In genomic region chr5:133969654-133970324, GRCh38 we compare ENCODE assay signal across 9 cellular contexts. TPM values are rescaled to one million over a fixed set of nuclear protein-coding genes. Genes with fewer than 3 reads are reported as not detected.
DNase-seq lines count a peak whose midpoint lies in the region; ATAC-seq and TF ChIP-seq lines count a peak whose summit lies in the region.
"Had no signal": no experiment of that assay in that cellular context is flagged by ENCODE, and none has a peak within 500 bp of the region (broad histone marks: within the 10 kb centered on the region; RNA-seq: fewer than 3 reads in every experiment).

No MANE protein-coding gene starts in this region.

- H3K4me3 Mint-ChIP-seq in GM23338 = peak overlapping the region; percentile 97
- H3K4me3 Mint-ChIP-seq in activated T-helper 17 cell treated with anti-CD3 and anti-CD28 coated beads, Interleukin-2, amount 50 U/mL, for 72 hours = peak overlapping the region; percentile 100

- peaks cover 11% of the 10 kb centered on the region; the same call in 2 of the 3 replicates for H3K4me1 Mint-ChIP-seq in GM23338
- peaks cover 25% of the 10 kb centered on the region for H3K4me1 Mint-ChIP-seq in activated T-helper 17 cell treated with anti-CD3 and anti-CD28 coated beads, Interleukin-2, amount 50 U/mL, for 72 hours

- H3K9me2 ChIP-seq in GM23338 (ENCODE audit: insufficient read depth) = no peaks in the 10 kb centered on the region

- H3K27me3 Mint-ChIP-seq in GM23338 (ENCODE audit: insufficient read depth, low read depth, poor library complexity) = peaks cover 14% of the 10 kb centered on the region
- H3K27me3 Mint-ChIP-seq in activated T-helper 17 cell treated with anti-CD3 and anti-CD28 coated beads, Interleukin-2, amount 50 U/mL, for 72 hours = no peaks in the 10 kb centered on the region

- H3K27me3 ChIP-seq in AG04450 (ENCODE audit: control insufficient read depth, insufficient read depth, low read length) = no peaks in the 10 kb centered on the region
- H3K27me3 ChIP-seq in GM23338 (ENCODE audit: insufficient read depth) = no peaks in the 10 kb centered on the region
- no peaks in the 10 kb centered on the region for H3K27me3 ChIP-seq in liver (ENCODE audit: control insufficient read depth in 4 of 4, insufficient read depth in 4 of 4, low read length in 3 of 4)
- no peaks in the 10 kb centered on the region for H3K27me3 ChIP-seq in WERI-Rb-1 (ENCODE audit: insufficient read depth, low read depth, severe bottlenecking)

- TF ChIP-seq CTCF in AG04450 (IDR thresholded peaks at IDR 0.05; ENCODE audit: low read depth, low read length) = no peak
- no peak for TF ChIP-seq CTCF in GM23338 (conservative IDR thresholded peaks at IDR 0.05; ENCODE audit: low read depth in 2 of 2)
- TF ChIP-seq CTCF in liver (IDR thresholded peaks at IDR 0.05; ENCODE audit: low read depth, low read length, missing input control) = no peak
- no peak for TF ChIP-seq CTCF in WERI-Rb-1 (IDR thresholded peaks at IDR 0.05; ENCODE audit: low read depth, low read length)

- DNase-seq in AG04450 (ENCODE audit: low read depth, low spot score) (no peak), GM23338 (ENCODE audit: low spot score) (no peak), UCSD-AML1 (lab: John Stamatoyannopoulos, UW; ENCODE audit: unreplicated experiment) (no peak), WERI-Rb-1 (no peak)
- DNase-seq in stimulated activated CD8-positive, alpha-beta memory T cell treated with anti-CD3 and anti-CD28 coated beads, Interleukin-4, amount 100 ng/mL, for 48 hours = no peak
- DNase-seq: T1000 had no signal

- CTCF ChIA-PET in AG04450 (lab: Charles Lee) = interaction anchor here (0.5 to 3.9 kb wide), 4 partner anchors 8 to 69 kb away, joined by 3 to 32 read pairs (median 5); no protein-coding TSS in a partner anchor

- no peak overlapping the region for H2AFZ ChIP-seq in GM23338

- TF ChIP-seq RAD21 in liver (IDR thresholded peaks at IDR 0.05) = no peak

- POLR2A ChIA-PET in AG04450 (lab: Yijun Ruan, JAX) = interaction anchor here (0.7 to 1.1 kb wide), 2 partner anchors 32 to 35 kb away, joined by 3 to 4 read pairs; partner anchors contain the start of gene VDAC1

- no peak overlapping the region for H3K9ac ChIP-seq in liver (ENCODE audit: low read depth in 1 of 2, low read length in 2 of 2)

- H3K9me3 Mint-ChIP-seq in GM23338 = no peaks in the 10 kb centered on the region
- no peaks in the 10 kb centered on the region for H3K9me3 Mint-ChIP-seq in activated T-helper 17 cell treated with anti-CD3 and anti-CD28 coated beads, Interleukin-2, amount 50 U/mL, for 72 hours

- peaks cover 6% of the 10 kb centered on the region for H4K20me1 ChIP-seq in GM23338 (replicated peaks; ENCODE audit: insufficient read depth)

- peaks cover 30% of the 10 kb centered on the region for H3K36me3 Mint-ChIP-seq in GM23338 (ENCODE audit: low read depth)
- H3K36me3 Mint-ChIP-seq in activated T-helper 17 cell treated with anti-CD3 and anti-CD28 coated beads, Interleukin-2, amount 50 U/mL, for 72 hours (ENCODE audit: low read depth) = peaks cover 87% of the 10 kb centered on the region

- peaks cover 32% of the 10 kb centered on the region for H3K79me2 ChIP-seq in GM23338 (replicated peaks; ENCODE audit: insufficient read depth)

- H3K9me3 ChIP-seq in AG04450 (ENCODE audit: control insufficient read depth, insufficient read depth, low read length) = no peaks in the 10 kb centered on the region; the same call in 1 of the 2 replicates
- H3K9me3 ChIP-seq in liver (ENCODE audit: control insufficient read depth in 4 of 4, low read length in 3 of 4) = no peaks in the 10 kb centered on the region
- H3K9me3 ChIP-seq in WERI-Rb-1 (ENCODE audit: severe bottlenecking) = no peaks in the 10 kb centered on the region

- WGBS in liver = 49% methylated on average over 7 of the region's 7 CpGs

- H3K36me3 ChIP-seq in GM23338 (ENCODE audit: insufficient read depth) = peaks cover 34% of the 10 kb centered on the region
- H3K36me3 ChIP-seq in liver (ENCODE audit: control insufficient read depth in 4 of 4, insufficient read depth in 3 of 4, low read depth in 1 of 4, low read length in 3 of 4) = peaks cover 0 to 21% (median 10%) of the 10 kb centered on the region in 4 donors
- H3K36me3 ChIP-seq in WERI-Rb-1 = peaks cover 35% of the 10 kb centered on the region

- H3K4me1 ChIP-seq in GM23338 (ENCODE audit: insufficient read depth) (no peaks in the 10 kb centered on the region; the same call in 1 of the 2 replicates), liver (ENCODE audit: control insufficient read depth in 4 of 4, insufficient read depth in 4 of 4, low read length in 3 of 4) (peaks cover 0 to 39% (median 21%) of the 10 kb centered on the region in 4 donors)

- peaks cover 11% of the 10 kb centered on the region; the same call in 1 of the 2 replicates for H3F3A ChIP-seq in GM23338 (replicated peaks; ENCODE audit: low read depth)

- peak overlapping the region; percentile 38; the same call in 1 of the 2 replicates for H3K27ac Mint-ChIP-seq in GM23338
- peak overlapping the region; percentile 100 for H3K27ac Mint-ChIP-seq in activated T-helper 17 cell treated with anti-CD3 and anti-CD28 coated beads, Interleukin-2, amount 50 U/mL, for 72 hours

- ATAC-seq in GM23338 = no peak
- ATAC-seq in activated T-helper 17 cell treated with anti-CD3 and anti-CD28 coated beads, Interleukin-2, amount 50 U/mL, for 72 hours (replicated peaks) = no peak
- ATAC-seq in GM21576 (IDR thresholded peaks at IDR 0.05; ENCODE audit: unreplicated experiment) = no peak

- H3K4me2 ChIP-seq in GM23338 = no peak overlapping the region

- H3K4me3 ChIP-seq in AG04450 (ENCODE audit: low read depth, low read length) (no peak overlapping the region), GM23338 (no peak overlapping the region), liver (ENCODE audit: low read depth in 1 of 3, low read length in 3 of 3) (peak overlapping the region in 1 of 3 donors; percentile 72), WERI-Rb-1 (ENCODE audit: low read depth, low read length) (no peak overlapping the region)

- H3K27ac ChIP-seq in AG04450 (ENCODE audit: low read depth, low read length) = peak overlapping the region; percentile 47
- no peak overlapping the region for H3K27ac ChIP-seq in GM23338 (ENCODE audit: low read depth)
- H3K27ac ChIP-seq in liver (ENCODE audit: low read depth in 1 of 2, low read length in 2 of 2) = peak overlapping the region; percentile 73 to 94
- H3K27ac ChIP-seq in WERI-Rb-1 = no peak overlapping the region

TF ChIP-seq in GM23338, 12 proteins besides CTCF, POLR2A, EP300 and RAD21 (continues in another document):
- TF ChIP-seq CREB1 (CRISPR knock-in tag; IDR thresholded peaks at IDR 0.05; ENCODE audit: low read depth) = no peak

TF ChIP-seq in liver, 16 proteins besides CTCF, POLR2A, EP300 and RAD21 (continues in another document):
- TF ChIP-seq FOXA2 (IDR thresholded peaks at IDR 0.05) (peak; percentile 84), HNF4A (conservative IDR thresholded peaks at IDR 0.05) (peak; percentile 59 to 79), SP1 (IDR thresholded peaks at IDR 0.05) (peak; percentile 69), FOXA1 (IDR thresholded peaks at IDR 0.05) (no peak), EGR1 (IDR thresholded peaks at IDR 0.05; ENCODE audit: low read depth in 2 of 2) (no peak), REST (IDR thresholded peaks at IDR 0.05) (no peak), YY1 (IDR thresholded peaks at IDR 0.05) (no peak), HNF4G (IDR thresholded peaks at IDR 0.05) (no peak), RXRA (IDR thresholded peaks at IDR 0.05) (peak; percentile 27 to 44), GABPA (IDR thresholded peaks at IDR 0.05 in 1 of 2, conservative IDR thresholded peaks at IDR 0.05 in 1 of 2) (no peak)

RNA-seq across cellular contexts. Expression of gene C5orf15, which starts 1.4 kb away (rescaled TPM):
- polyA plus RNA-seq in AG04450 (2011; rRNA removed) = 87.5 and 92.9 TPM in 2 replicates
- polyA minus RNA-seq in AG04450 (2011; rRNA and poly(A)+ RNA removed) = 52.5 and 55.2 TPM in 2 replicates
- total RNA-seq in GM23338 (2014; rRNA removed; shearing (Covaris generic)) = 61.4 and 67.4 TPM in 2 replicates
- 28.6 and 37.7 TPM in 2 replicates for polyA plus RNA-seq in GM23338 (2016; fragmentation: Nextera tagmentation; extraction: Ambion mirVana)
- total RNA-seq in activated T-helper 17 cell treated with anti-CD3 and anti-CD28 coated beads, Interleukin-2, amount 50 U/mL, for 72 hours = 10 to 100 TPM; 17.9 to 36.8 TPM
- total RNA-seq in liver = 10 to 100 TPM; 27.1 to 32.4 TPM
- 10 to 100 TPM; 21.2 to 30.3 TPM for polyA plus RNA-seq in liver

RNA-seq across cellular contexts. Expression of gene VDAC1, which starts 35.0 kb away (rescaled TPM):
- polyA plus RNA-seq in AG04450 (2011; rRNA removed) = 218 and 262 TPM in 2 replicates
- polyA minus RNA-seq in AG04450 (2011; rRNA and poly(A)+ RNA removed) = 141 and 160 TPM in 2 replicates
- total RNA-seq in GM23338 (2014; rRNA removed; shearing (Covaris generic)) = 329 and 363 TPM in 2 replicates
- 285 and 300 TPM in 2 replicates for polyA plus RNA-seq in GM23338 (2016; fragmentation: Nextera tagmentation; extraction: Ambion mirVana)
- total RNA-seq in activated T-helper 17 cell treated with anti-CD3 and anti-CD28 coated beads, Interleukin-2, amount 50 U/mL, for 72 hours = 100 to 1,000 TPM; 334 to 423 TPM
- total RNA-seq in liver = 100 to 1,000 TPM in 1 of 2 donors, 10 to 100 TPM in 1; 85.4 to 132 TPM
- polyA plus RNA-seq in liver = 100 to 1,000 TPM; 109 to 139 TPM

Comparison
In these comparisons a context has a peak if more than half of its experiments do, and no peak if none do; other contexts are left out.
1. H3K27ac ChIP-seq: peak in AG04450 (single experiment) and liver (2 of 2); none in GM23338 (single experiment) and WERI-Rb-1 (single experiment).